ENCODE assay signal across 1 cellular context in the genomic region with DNA sequence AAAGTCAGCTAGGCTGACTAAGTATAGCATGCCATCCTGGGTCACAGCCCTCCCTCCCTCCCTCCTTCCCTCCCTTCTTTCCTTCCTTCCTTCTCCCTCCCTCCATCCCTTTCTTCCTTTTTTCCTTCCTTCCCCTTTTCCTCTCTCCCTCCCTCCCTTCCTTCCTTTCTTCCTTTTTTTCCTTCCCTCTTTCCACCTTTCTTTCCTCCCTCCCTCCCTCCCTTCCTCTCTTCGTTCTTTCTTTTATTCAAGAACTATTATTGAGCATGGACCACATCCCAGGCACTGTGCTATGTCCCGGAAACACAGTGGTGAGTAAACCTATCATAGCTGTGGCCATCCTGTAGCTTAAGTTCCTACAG.
A peak's percentile ranks its signal among the peaks of the same experiment; 100 is the strongest.
TF ChIP-seq lines count a peak whose summit lies in the region.

No MANE protein-coding gene starts in this region.

TF ChIP-seq in K562, 482 proteins besides CTCF, POLR2A, EP300 and RAD21 (continued from another document):
- TF ChIP-seq, protein P1, sequence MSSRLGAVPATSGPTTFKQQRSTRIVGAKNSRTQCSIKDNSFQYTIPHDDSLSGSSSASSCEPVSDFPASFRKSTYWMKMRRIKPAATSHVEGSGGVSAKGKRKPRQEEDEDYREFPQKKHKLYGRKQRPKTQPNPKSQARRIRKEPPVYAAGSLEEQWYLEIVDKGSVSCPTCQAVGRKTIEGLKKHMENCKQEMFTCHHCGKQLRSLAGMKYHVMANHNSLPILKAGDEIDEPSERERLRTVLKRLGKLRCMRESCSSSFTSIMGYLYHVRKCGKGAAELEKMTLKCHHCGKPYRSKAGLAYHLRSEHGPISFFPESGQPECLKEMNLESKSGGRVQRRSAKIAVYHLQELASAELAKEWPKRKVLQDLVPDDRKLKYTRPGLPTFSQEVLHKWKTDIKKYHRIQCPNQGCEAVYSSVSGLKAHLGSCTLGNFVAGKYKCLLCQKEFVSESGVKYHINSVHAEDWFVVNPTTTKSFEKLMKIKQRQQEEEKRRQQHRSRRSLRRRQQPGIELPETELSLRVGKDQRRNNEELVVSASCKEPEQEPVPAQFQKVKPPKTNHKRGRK (tag; IDR thresholded peaks at IDR 0.05) = peak; percentile 87
- no peak for TF ChIP-seq NFYB (IDR thresholded peaks at IDR 0.05; ENCODE audit: extremely low read depth, insufficient read length)
- TF ChIP-seq ATF1 (CRISPR knock-in tag; IDR thresholded peaks at IDR 0.05) = no peak
- no peak for TF ChIP-seq ATF1 (tag; IDR thresholded peaks at IDR 0.05)
- TF ChIP-seq ARHGAP35 (IDR thresholded peaks at IDR 0.05; ENCODE audit: partially characterized antibody) = peak; percentile 50
- TF ChIP-seq HDAC1 (IDR thresholded peaks at IDR 0.05) = peak in 1 of 2 experiments; percentile 52; a peak in 2 of 4 replicates
- TF ChIP-seq, protein P2, sequence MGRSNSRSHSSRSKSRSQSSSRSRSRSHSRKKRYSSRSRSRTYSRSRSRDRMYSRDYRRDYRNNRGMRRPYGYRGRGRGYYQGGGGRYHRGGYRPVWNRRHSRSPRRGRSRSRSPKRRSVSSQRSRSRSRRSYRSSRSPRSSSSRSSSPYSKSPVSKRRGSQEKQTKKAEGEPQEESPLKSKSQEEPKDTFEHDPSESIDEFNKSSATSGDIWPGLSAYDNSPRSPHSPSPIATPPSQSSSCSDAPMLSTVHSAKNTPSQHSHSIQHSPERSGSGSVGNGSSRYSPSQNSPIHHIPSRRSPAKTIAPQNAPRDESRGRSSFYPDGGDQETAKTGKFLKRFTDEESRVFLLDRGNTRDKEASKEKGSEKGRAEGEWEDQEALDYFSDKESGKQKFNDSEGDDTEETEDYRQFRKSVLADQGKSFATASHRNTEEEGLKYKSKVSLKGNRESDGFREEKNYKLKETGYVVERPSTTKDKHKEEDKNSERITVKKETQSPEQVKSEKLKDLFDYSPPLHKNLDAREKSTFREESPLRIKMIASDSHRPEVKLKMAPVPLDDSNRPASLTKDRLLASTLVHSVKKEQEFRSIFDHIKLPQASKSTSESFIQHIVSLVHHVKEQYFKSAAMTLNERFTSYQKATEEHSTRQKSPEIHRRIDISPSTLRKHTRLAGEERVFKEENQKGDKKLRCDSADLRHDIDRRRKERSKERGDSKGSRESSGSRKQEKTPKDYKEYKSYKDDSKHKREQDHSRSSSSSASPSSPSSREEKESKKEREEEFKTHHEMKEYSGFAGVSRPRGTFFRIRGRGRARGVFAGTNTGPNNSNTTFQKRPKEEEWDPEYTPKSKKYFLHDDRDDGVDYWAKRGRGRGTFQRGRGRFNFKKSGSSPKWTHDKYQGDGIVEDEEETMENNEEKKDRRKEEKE (IDR thresholded peaks at IDR 0.05; ENCODE audit: borderline replicate concordance in 1 of 2, control insufficient read depth in 1 of 2, low read depth in 2 of 2, low read length in 1 of 2) = peak in 1 of 2 experiments; percentile 38; a peak in 1 of 4 replicates
- no peak for TF ChIP-seq YBX1 (IDR thresholded peaks at IDR 0.05)
- no peak for TF ChIP-seq POLR2AphosphoS5 (IDR thresholded peaks at IDR 0.05; ENCODE audit: control insufficient read depth, insufficient read depth, low read depth, low read length)
- TF ChIP-seq ELF4 (CRISPR knock-in tag; IDR thresholded peaks at IDR 0.05) = 0 out of 2 replicates have a peak, but pooled peaks have one; percentile 25
- TF ChIP-seq, protein P3, sequence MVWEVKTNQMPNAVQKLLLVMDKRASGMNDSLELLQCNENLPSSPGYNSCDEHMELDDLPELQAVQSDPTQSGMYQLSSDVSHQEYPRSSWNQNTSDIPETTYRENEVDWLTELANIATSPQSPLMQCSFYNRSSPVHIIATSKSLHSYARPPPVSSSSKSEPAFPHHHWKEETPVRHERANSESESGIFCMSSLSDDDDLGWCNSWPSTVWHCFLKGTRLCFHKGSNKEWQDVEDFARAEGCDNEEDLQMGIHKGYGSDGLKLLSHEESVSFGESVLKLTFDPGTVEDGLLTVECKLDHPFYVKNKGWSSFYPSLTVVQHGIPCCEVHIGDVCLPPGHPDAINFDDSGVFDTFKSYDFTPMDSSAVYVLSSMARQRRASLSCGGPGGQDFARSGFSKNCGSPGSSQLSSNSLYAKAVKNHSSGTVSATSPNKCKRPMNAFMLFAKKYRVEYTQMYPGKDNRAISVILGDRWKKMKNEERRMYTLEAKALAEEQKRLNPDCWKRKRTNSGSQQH (CRISPR knock-in tag; IDR thresholded peaks at IDR 0.05) = no peak
TF ChIP-seq in K562: peak in this region for 6.
